ENCODE assay signal across 1 cellular context in the genomic region with DNA sequence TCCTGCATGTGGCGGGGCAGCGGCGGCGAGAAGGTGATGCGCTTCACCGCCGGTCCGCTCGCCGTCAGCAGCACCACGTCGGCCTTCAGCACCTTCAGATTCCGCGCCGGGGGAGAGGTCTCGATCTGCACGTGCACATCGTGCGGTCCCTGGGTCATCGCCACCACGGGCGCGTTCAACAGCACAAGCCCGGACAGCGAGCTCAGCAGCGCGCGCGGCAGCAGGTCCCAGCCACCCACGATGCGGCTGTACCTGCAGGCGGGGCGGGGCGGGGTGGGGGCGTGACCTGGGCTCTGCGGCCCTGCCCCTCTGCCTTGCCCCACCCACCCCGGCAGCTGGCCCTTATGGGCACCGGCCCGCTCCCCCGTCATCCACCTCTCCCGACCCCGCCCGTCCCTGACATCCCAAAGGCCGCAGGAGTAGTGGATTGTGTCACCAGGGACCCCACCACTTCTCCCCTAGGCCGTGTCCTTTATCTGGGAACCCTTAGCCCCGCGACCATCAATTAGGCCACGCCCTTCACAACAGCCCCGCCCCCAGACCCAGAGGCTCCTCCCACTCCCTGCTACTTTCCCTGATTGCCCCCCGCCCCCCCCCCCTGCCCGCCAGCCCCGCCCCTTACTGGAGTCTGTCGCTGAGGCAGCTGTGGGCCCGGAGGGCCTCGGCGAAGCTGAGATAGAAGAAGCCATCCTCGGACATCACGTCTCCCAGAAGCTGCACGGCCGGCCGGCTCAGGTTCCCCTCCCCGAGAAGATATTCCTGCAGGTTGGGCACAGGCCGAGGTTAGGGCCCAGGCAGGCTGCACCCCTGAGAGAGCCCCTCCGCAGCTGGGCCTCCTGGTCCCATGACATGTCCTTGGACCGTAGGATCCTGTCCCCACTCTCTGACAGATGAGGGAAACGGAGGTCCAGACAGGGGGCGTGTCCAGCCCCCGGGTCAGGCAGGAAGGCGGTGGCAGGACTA.
A peak's percentile ranks its signal among the peaks of the same experiment; 100 is the strongest.
TF ChIP-seq lines count a peak whose summit lies in the region.

No MANE protein-coding gene starts in this region.

TF ChIP-seq in K562, 482 proteins besides CTCF, POLR2A, EP300 and RAD21 (continued from another document and continues in another):
- TF ChIP-seq STAG1 (CRISPR knock-in tag; IDR thresholded peaks at IDR 0.05; ENCODE audit: borderline replicate concordance) (0 out of 2 replicates have a peak, but pooled peaks have one; percentile 5), TCF3 (CRISPR knock-in tag; IDR thresholded peaks at IDR 0.05) (0 out of 2 replicates have a peak, but pooled peaks have one; percentile 2), ZNF507 (tag; conservative IDR thresholded peaks at IDR 0.05) (no peak), POLR2AphosphoS2 (IDR thresholded peaks at IDR 0.05; ENCODE audit: low read length) (no peak), RFX1 (IDR thresholded peaks at IDR 0.05) (no peak), CBX3 (IDR thresholded peaks at IDR 0.05; ENCODE audit: borderline replicate concordance in 1 of 2, low read length in 2 of 2) (no peak), NFATC3 (IDR thresholded peaks at IDR 0.05) (no peak), MXI1 (IDR thresholded peaks at IDR 0.05; ENCODE audit: low read depth, low read length) (no peak), NCOR1 (IDR thresholded peaks at IDR 0.05) (no peak), KHSRP (IDR thresholded peaks at IDR 0.05) (no peak), BHLHE40 (IDR thresholded peaks at IDR 0.05; ENCODE audit: low read length) (no peak; the same call in 1 of the 2 replicates), CBFA2T2 (conservative IDR thresholded peaks at IDR 0.05) (no peak), ZNF274 (IDR thresholded peaks at IDR 0.05; ENCODE audit: borderline replicate concordance, low read depth, low read length) (no peak), SLC30A9 (CRISPR knock-in tag; IDR thresholded peaks at IDR 0.05) (no peak), RUNX1 (IDR thresholded peaks at IDR 0.05; ENCODE audit: low read depth) (peak; percentile 8; the same call in 1 of the 2 replicates), MTA1 (IDR thresholded peaks at IDR 0.05; ENCODE audit: borderline replicate concordance) (no peak), ZNF324 (CRISPR knock-in tag; IDR thresholded peaks at IDR 0.05) (no peak), ZNF778 (CRISPR knock-in tag; IDR thresholded peaks at IDR 0.05) (no peak), ZKSCAN3 (CRISPR knock-in tag; IDR thresholded peaks at IDR 0.05) (no peak), C11orf30 (IDR thresholded peaks at IDR 0.05; ENCODE audit: low read depth) (no peak), ZNF239 (CRISPR knock-in tag; IDR thresholded peaks at IDR 0.05) (no peak), EHMT2 (IDR thresholded peaks at IDR 0.05) (no peak), HNRNPH1 (optimal IDR thresholded peaks at IDR 0.05; ENCODE audit: low read depth, low read length) (no peak), NR2C1 (IDR thresholded peaks at IDR 0.05) (no peak), NR2C1 (tag; IDR thresholded peaks at IDR 0.05) (no peak)
- TF ChIP-seq, protein P1, sequence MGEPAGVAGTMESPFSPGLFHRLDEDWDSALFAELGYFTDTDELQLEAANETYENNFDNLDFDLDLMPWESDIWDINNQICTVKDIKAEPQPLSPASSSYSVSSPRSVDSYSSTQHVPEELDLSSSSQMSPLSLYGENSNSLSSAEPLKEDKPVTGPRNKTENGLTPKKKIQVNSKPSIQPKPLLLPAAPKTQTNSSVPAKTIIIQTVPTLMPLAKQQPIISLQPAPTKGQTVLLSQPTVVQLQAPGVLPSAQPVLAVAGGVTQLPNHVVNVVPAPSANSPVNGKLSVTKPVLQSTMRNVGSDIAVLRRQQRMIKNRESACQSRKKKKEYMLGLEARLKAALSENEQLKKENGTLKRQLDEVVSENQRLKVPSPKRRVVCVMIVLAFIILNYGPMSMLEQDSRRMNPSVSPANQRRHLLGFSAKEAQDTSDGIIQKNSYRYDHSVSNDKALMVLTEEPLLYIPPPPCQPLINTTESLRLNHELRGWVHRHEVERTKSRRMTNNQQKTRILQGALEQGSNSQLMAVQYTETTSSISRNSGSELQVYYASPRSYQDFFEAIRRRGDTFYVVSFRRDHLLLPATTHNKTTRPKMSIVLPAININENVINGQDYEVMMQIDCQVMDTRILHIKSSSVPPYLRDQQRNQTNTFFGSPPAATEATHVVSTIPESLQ (CRISPR knock-in tag; IDR thresholded peaks at IDR 0.05), result peak; percentile 42
- TF ChIP-seq, protein P2, sequence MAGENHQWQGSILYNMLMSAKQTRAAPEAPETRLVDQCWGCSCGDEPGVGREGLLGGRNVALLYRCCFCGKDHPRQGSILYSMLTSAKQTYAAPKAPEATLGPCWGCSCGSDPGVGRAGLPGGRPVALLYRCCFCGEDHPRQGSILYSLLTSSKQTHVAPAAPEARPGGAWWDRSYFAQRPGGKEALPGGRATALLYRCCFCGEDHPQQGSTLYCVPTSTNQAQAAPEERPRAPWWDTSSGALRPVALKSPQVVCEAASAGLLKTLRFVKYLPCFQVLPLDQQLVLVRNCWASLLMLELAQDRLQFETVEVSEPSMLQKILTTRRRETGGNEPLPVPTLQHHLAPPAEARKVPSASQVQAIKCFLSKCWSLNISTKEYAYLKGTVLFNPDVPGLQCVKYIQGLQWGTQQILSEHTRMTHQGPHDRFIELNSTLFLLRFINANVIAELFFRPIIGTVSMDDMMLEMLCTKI (IDR thresholded peaks at IDR 0.05; ENCODE audit: partially characterized antibody), result no peak
- TF ChIP-seq, protein P3, sequence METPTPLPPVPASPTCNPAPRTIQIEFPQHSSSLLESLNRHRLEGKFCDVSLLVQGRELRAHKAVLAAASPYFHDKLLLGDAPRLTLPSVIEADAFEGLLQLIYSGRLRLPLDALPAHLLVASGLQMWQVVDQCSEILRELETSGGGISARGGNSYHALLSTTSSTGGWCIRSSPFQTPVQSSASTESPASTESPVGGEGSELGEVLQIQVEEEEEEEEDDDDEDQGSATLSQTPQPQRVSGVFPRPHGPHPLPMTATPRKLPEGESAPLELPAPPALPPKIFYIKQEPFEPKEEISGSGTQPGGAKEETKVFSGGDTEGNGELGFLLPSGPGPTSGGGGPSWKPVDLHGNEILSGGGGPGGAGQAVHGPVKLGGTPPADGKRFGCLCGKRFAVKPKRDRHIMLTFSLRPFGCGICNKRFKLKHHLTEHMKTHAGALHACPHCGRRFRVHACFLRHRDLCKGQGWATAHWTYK (CRISPR knock-in tag; IDR thresholded peaks at IDR 0.05), result no peak
- TF ChIP-seq, protein P4, sequence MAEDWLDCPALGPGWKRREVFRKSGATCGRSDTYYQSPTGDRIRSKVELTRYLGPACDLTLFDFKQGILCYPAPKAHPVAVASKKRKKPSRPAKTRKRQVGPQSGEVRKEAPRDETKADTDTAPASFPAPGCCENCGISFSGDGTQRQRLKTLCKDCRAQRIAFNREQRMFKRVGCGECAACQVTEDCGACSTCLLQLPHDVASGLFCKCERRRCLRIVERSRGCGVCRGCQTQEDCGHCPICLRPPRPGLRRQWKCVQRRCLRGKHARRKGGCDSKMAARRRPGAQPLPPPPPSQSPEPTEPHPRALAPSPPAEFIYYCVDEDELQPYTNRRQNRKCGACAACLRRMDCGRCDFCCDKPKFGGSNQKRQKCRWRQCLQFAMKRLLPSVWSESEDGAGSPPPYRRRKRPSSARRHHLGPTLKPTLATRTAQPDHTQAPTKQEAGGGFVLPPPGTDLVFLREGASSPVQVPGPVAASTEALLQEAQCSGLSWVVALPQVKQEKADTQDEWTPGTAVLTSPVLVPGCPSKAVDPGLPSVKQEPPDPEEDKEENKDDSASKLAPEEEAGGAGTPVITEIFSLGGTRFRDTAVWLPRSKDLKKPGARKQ (CRISPR knock-in tag; IDR thresholded peaks at IDR 0.05), result no peak
- TF ChIP-seq, protein P5, sequence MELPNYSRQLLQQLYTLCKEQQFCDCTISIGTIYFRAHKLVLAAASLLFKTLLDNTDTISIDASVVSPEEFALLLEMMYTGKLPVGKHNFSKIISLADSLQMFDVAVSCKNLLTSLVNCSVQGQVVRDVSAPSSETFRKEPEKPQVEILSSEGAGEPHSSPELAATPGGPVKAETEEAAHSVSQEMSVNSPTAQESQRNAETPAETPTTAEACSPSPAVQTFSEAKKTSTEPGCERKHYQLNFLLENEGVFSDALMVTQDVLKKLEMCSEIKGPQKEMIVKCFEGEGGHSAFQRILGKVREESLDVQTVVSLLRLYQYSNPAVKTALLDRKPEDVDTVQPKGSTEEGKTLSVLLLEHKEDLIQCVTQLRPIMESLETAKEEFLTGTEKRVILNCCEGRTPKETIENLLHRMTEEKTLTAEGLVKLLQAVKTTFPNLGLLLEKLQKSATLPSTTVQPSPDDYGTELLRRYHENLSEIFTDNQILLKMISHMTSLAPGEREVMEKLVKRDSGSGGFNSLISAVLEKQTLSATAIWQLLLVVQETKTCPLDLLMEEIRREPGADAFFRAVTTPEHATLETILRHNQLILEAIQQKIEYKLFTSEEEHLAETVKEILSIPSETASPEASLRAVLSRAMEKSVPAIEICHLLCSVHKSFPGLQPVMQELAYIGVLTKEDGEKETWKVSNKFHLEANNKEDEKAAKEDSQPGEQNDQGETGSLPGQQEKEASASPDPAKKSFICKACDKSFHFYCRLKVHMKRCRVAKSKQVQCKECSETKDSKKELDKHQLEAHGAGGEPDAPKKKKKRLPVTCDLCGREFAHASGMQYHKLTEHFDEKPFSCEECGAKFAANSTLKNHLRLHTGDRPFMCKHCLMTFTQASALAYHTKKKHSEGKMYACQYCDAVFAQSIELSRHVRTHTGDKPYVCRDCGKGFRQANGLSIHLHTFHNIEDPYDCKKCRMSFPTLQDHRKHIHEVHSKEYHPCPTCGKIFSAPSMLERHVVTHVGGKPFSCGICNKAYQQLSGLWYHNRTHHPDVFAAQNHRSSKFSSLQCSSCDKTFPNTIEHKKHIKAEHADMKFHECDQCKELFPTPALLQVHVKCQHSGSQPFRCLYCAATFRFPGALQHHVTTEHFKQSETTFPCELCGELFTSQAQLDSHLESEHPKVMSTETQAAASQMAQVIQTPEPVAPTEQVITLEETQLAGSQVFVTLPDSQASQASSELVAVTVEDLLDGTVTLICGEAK (IDR thresholded peaks at IDR 0.05), result peak; percentile 42; the same call in 1 of the 2 replicates
- TF ChIP-seq, protein P5 (CRISPR knock-in tag; IDR thresholded peaks at IDR 0.05), result no peak; the same call in 1 of the 2 replicates
- TF ChIP-seq, protein P6, sequence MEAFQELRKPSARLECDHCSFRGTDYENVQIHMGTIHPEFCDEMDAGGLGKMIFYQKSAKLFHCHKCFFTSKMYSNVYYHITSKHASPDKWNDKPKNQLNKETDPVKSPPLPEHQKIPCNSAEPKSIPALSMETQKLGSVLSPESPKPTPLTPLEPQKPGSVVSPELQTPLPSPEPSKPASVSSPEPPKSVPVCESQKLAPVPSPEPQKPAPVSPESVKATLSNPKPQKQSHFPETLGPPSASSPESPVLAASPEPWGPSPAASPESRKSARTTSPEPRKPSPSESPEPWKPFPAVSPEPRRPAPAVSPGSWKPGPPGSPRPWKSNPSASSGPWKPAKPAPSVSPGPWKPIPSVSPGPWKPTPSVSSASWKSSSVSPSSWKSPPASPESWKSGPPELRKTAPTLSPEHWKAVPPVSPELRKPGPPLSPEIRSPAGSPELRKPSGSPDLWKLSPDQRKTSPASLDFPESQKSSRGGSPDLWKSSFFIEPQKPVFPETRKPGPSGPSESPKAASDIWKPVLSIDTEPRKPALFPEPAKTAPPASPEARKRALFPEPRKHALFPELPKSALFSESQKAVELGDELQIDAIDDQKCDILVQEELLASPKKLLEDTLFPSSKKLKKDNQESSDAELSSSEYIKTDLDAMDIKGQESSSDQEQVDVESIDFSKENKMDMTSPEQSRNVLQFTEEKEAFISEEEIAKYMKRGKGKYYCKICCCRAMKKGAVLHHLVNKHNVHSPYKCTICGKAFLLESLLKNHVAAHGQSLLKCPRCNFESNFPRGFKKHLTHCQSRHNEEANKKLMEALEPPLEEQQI (IDR thresholded peaks at IDR 0.05), result no peak
- TF ChIP-seq, protein P7, sequence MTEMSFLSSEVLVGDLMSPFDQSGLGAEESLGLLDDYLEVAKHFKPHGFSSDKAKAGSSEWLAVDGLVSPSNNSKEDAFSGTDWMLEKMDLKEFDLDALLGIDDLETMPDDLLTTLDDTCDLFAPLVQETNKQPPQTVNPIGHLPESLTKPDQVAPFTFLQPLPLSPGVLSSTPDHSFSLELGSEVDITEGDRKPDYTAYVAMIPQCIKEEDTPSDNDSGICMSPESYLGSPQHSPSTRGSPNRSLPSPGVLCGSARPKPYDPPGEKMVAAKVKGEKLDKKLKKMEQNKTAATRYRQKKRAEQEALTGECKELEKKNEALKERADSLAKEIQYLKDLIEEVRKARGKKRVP (CRISPR knock-in tag; IDR thresholded peaks at IDR 0.05), result no peak
- TF ChIP-seq, protein P8, sequence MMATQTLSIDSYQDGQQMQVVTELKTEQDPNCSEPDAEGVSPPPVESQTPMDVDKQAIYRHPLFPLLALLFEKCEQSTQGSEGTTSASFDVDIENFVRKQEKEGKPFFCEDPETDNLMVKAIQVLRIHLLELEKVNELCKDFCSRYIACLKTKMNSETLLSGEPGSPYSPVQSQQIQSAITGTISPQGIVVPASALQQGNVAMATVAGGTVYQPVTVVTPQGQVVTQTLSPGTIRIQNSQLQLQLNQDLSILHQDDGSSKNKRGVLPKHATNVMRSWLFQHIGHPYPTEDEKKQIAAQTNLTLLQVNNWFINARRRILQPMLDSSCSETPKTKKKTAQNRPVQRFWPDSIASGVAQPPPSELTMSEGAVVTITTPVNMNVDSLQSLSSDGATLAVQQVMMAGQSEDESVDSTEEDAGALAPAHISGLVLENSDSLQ (IDR thresholded peaks at IDR 0.05), result no peak; the same call in 1 of the 2 replicates
